In the genomic region with DNA sequence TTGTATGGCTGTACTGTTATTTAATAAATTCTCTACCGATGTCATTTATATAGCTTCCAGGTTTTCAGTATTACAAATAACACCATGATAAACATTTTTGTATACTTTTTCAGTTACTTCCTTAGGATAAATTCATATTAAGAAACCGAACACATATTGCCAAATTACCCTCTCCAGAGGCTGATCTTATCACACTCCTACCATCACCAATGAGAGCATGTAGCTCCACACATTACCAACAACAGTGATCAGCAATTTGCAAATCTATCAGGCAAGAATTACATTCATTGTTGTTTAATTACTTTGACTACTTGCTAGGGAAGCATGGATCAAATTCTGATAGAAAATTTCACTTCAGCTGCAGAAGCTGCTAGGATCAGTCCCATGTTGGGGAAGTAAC, we compare ENCODE assay signal across 27 cellular contexts. TPM values are rescaled to one million over a fixed set of nuclear protein-coding genes. Genes with fewer than 3 reads are reported as not detected.
DNase-seq lines count a peak whose midpoint lies in the region; ATAC-seq and TF ChIP-seq lines count a peak whose summit lies in the region.
"Had no signal": no experiment of that assay in that cellular context is flagged by ENCODE, and none has a peak within 500 bp of the region (broad histone marks: within the 10 kb centered on the region; RNA-seq: fewer than 3 reads in every experiment).

No MANE protein-coding gene starts in this region.

- peaks cover 62% of the 10 kb centered on the region for H3K4me1 Mint-ChIP-seq in activated CD4-positive, alpha-beta T cell treated with anti-CD3 and anti-CD28 coated beads, Interleukin-2, amount 10 ng/mL, durations not matched to agents 24 days and 14 days
- peaks cover 55% of the 10 kb centered on the region for H3K4me1 Mint-ChIP-seq in CD4-positive, alpha-beta T cell (ENCODE audit: low read depth)
- H3K4me1 Mint-ChIP-seq in activated CD4-positive, alpha-beta memory T cell treated with anti-CD3 and anti-CD28 coated beads for 36 hours (ENCODE audit: low read depth), result peaks cover 65% of the 10 kb centered on the region

- no peaks in the 10 kb centered on the region for H3K36me3 ChIP-seq in esophagus squamous epithelium
- H3K36me3 ChIP-seq in thyroid gland, result no peaks in the 10 kb centered on the region
- H3K36me3 ChIP-seq: brain microvascular endothelial cell, MG63, right atrium auricular region had no signal

- no peak for TF ChIP-seq CTCF in CD4-positive, alpha-beta T cell (IDR thresholded peaks at IDR 0.05)
- TF ChIP-seq CTCF in esophagus squamous epithelium (IDR thresholded peaks at IDR 0.05), result no peak
- TF ChIP-seq CTCF in thyroid gland (IDR thresholded peaks at IDR 0.05), result no peak

- TF ChIP-seq POLR2A in esophagus squamous epithelium (IDR thresholded peaks at IDR 0.05) (no peak), thyroid gland (IDR thresholded peaks at IDR 0.05) (no peak)

- POLR2A ChIA-PET in CD4-positive, alpha-beta T cell (lab: Charles Lee), result interaction anchor here (1.5 to 35.5 kb wide), 4 partner anchors 12 to 38 kb away, joined by 3 to 914 read pairs (median 11); a partner anchor contains a TSS
- POLR2A ChIA-PET in activated CD4-positive, alpha-beta memory T cell treated with anti-CD3 and anti-CD28 coated beads for 36 hours (lab: Charles Lee), result interaction anchor here (1.3 to 8.3 kb wide), 7 partner anchors 7 to 40 kb away, joined by 5 to 149 read pairs (median 27); a partner anchor contains a TSS
- POLR2A ChIA-PET in HEK293T (lab: Yijun Ruan, JAX), result no interaction called here

- intact Hi-C loops in activated CD4-positive, alpha-beta T cell treated with anti-CD3 and anti-CD28 coated beads, Interleukin-2, amount 10 ng/mL, durations not matched to agents 24 days and 14 days (cut with micrococcal nuclease), result no loop called here
- intact Hi-C loops in CD4-positive, alpha-beta T cell (cut with DNase I, micrococcal nuclease), result no loop called here
- intact Hi-C loops in activated CD4-positive, alpha-beta memory T cell treated with anti-CD3 and anti-CD28 coated beads for 36 hours (cut with micrococcal nuclease), result loop anchor here (10.0 kb wide), 1 partner anchor 818 kb away; a partner anchor contains a TSS
- intact Hi-C loops in esophagus squamous epithelium (cut with DNase I), result no loop called here
- intact Hi-C loops in thyroid gland (cut with DNase I), result no loop called here

- H3K4me3 ChIP-seq in esophagus squamous epithelium, result no peak overlapping the region
- no peak overlapping the region for H3K4me3 ChIP-seq in thyroid gland (replicated peaks in 1 of 3)
- H3K4me3 ChIP-seq: MG63, right atrium auricular region had no signal

- CTCF ChIA-PET in CD4-positive, alpha-beta T cell (lab: Charles Lee), result interaction anchor here (2.1 kb wide), 1 partner anchor 14 kb away, joined by 7 read pairs; no protein-coding TSS in a partner anchor
- CTCF ChIA-PET in activated CD4-positive, alpha-beta memory T cell treated with anti-CD3 and anti-CD28 coated beads for 36 hours (lab: Charles Lee), result interaction anchor here (1.1 to 3.8 kb wide), 3 partner anchors 14 to 42 kb away, joined by 3 to 22 read pairs (median 4); no protein-coding TSS in a partner anchor
- CTCF ChIA-PET in HEK293T (lab: Yijun Ruan, JAX), result no interaction called here

- no peaks in the 10 kb centered on the region for H3K27me3 Mint-ChIP-seq in activated CD4-positive, alpha-beta T cell treated with anti-CD3 and anti-CD28 coated beads, Interleukin-2, amount 10 ng/mL, durations not matched to agents 24 days and 14 days
- H3K27me3 Mint-ChIP-seq in CD4-positive, alpha-beta T cell, result no peaks in the 10 kb centered on the region
- H3K27me3 Mint-ChIP-seq in activated CD4-positive, alpha-beta memory T cell treated with anti-CD3 and anti-CD28 coated beads for 36 hours, result no peaks in the 10 kb centered on the region
- H3K27me3 Mint-ChIP-seq: type B pancreatic cell had no signal

- H3K27ac ChIP-seq in CD4-positive, alpha-beta T cell (ENCODE audit: low read depth, low read length), result no peak overlapping the region
- peak overlapping the region in 3 of 4 donors; percentile 24 to 65 (median 42) for H3K27ac ChIP-seq in esophagus squamous epithelium
- no peak overlapping the region for H3K27ac ChIP-seq in thyroid gland
- H3K27ac ChIP-seq: parathyroid adenoma, right atrium auricular region, RWPE1 had no signal

- H3K36me3 Mint-ChIP-seq in activated CD4-positive, alpha-beta T cell treated with anti-CD3 and anti-CD28 coated beads, Interleukin-2, amount 10 ng/mL, durations not matched to agents 24 days and 14 days (ENCODE audit: low read depth), result peaks cover 1% of the 10 kb centered on the region
- peaks cover 2% of the 10 kb centered on the region for H3K36me3 Mint-ChIP-seq in CD4-positive, alpha-beta T cell (ENCODE audit: low read depth)
- peaks cover 1% of the 10 kb centered on the region for H3K36me3 Mint-ChIP-seq in activated CD4-positive, alpha-beta memory T cell treated with anti-CD3 and anti-CD28 coated beads for 36 hours
- H3K36me3 Mint-ChIP-seq: CD8-positive, alpha-beta memory T cell; type B pancreatic cell had no signal

- H3K27me3 ChIP-seq in CD4-positive, alpha-beta T cell (ENCODE audit: control insufficient read depth, insufficient read depth, low read length), result no peaks in the 10 kb centered on the region
- H3K27me3 ChIP-seq in esophagus squamous epithelium (no peaks in the 10 kb centered on the region), thyroid gland (no peaks in the 10 kb centered on the region)
- H3K27me3 ChIP-seq: brain microvascular endothelial cell, MG63, right atrium auricular region had no signal

- no peak overlapping the region for H3K4me3 Mint-ChIP-seq in activated CD4-positive, alpha-beta T cell treated with anti-CD3 and anti-CD28 coated beads, Interleukin-2, amount 10 ng/mL, durations not matched to agents 24 days and 14 days
- no peak overlapping the region for H3K4me3 Mint-ChIP-seq in CD4-positive, alpha-beta T cell
- no peak overlapping the region for H3K4me3 Mint-ChIP-seq in activated CD4-positive, alpha-beta memory T cell treated with anti-CD3 and anti-CD28 coated beads for 36 hours
- H3K4me3 Mint-ChIP-seq: type B pancreatic cell had no signal

- no peak for DNase-seq in activated CD4-positive, alpha-beta T cell treated with anti-CD3 and anti-CD28 coated beads, Interleukin-2, amount 10 ng/mL, durations not matched to agents 24 days and 14 days
- DNase-seq in activated CD4-positive, alpha-beta T cell treated with anti-CD3 and anti-CD28 coated beads for 48 hours, result no peak
- no peak for DNase-seq in CD4-positive, alpha-beta T cell
- no peak for DNase-seq in activated CD4-positive, alpha-beta memory T cell treated with anti-CD3 and anti-CD28 coated beads for 36 hours
- no peak for DNase-seq in esophagus squamous epithelium (lab: John Stamatoyannopoulos, UW)
- no peak for DNase-seq in HEK293T (ENCODE audit: extremely low spot score)
- DNase-seq in thyroid gland, result no peak
- no peak for DNase-seq in SK-N-DZ (ENCODE audit: low spot score)
- DNase-seq: activated gamma-delta T cell; amniotic stem cell; brain microvascular endothelial cell; CD8-positive, alpha-beta memory T cell; DMS 273 treated with DMSO at 0.1 percent for 48 hours; effector CD4-positive, alpha-beta T cell; EL; GOT3; KBM-7; MG63; NCI-H1417 treated with DMSO at 0.1 percent for 48 hours; NCI-H2081 treated with DMSO at 0.1 percent for 48 hours; NCI-H345; NCI-H748 treated with DMSO at 0.1 percent for 48 hours; stimulated activated CD4-positive, alpha-beta T cell treated with anti-CD3 and anti-CD28 coated beads, Interleukin-2, amount 100 ng/mL, for 24 hours had no signal

- ATAC-seq in CD4-positive, alpha-beta T cell (ENCODE audit: poor library complexity), result no peak

- H3K4me1 ChIP-seq in esophagus squamous epithelium (peaks cover 4 to 52% (median 14%) of the 10 kb centered on the region in 3 donors), thyroid gland (peaks cover 0 to 25% of the 10 kb centered on the region in 2 donors)
- H3K4me1 ChIP-seq: parathyroid adenoma, right atrium auricular region had no signal

- H3K9me3 Mint-ChIP-seq in activated CD4-positive, alpha-beta T cell treated with anti-CD3 and anti-CD28 coated beads, Interleukin-2, amount 10 ng/mL, durations not matched to agents 24 days and 14 days, result no peaks in the 10 kb centered on the region
- H3K9me3 Mint-ChIP-seq in CD4-positive, alpha-beta T cell, result no peaks in the 10 kb centered on the region
- no peaks in the 10 kb centered on the region for H3K9me3 Mint-ChIP-seq in activated CD4-positive, alpha-beta memory T cell treated with anti-CD3 and anti-CD28 coated beads for 36 hours

- peak overlapping the region; percentile 97 for H3K27ac Mint-ChIP-seq in activated CD4-positive, alpha-beta T cell treated with anti-CD3 and anti-CD28 coated beads, Interleukin-2, amount 10 ng/mL, durations not matched to agents 24 days and 14 days
- H3K27ac Mint-ChIP-seq in CD4-positive, alpha-beta T cell, result peak overlapping the region; percentile 16
- H3K27ac Mint-ChIP-seq in activated CD4-positive, alpha-beta memory T cell treated with anti-CD3 and anti-CD28 coated beads for 36 hours, result peak overlapping the region; percentile 91
- H3K27ac Mint-ChIP-seq: type B pancreatic cell had no signal

- 56 to 68% methylated on average over 2 of the region's 2 CpGs for WGBS in esophagus squamous epithelium, 2 donors
- 86 to 89% methylated on average over 2 of the region's 2 CpGs for WGBS in thyroid gland, 2 donors

- no peaks in the 10 kb centered on the region for H3K9me3 ChIP-seq in CD4-positive, alpha-beta T cell (ENCODE audit: control insufficient read depth, low read length)
- no peaks in the 10 kb centered on the region for H3K9me3 ChIP-seq in esophagus squamous epithelium
- H3K9me3 ChIP-seq in thyroid gland, result no peaks in the 10 kb centered on the region
- H3K9me3 ChIP-seq: MG63, right atrium auricular region had no signal

TF ChIP-seq in HEK293T, 16 proteins besides CTCF, POLR2A, EP300 and RAD21 (continues in another document):
- TF ChIP-seq BHLHE40 (IDR thresholded peaks at IDR 0.05; ENCODE audit: borderline replicate concordance), result no peak
- TF ChIP-seq FOXA1 (IDR thresholded peaks at IDR 0.05), result no peak

RNA-seq across cellular contexts. Expression of a gene that starts 5.8 kb away (rescaled TPM):
- 357 and 360 TPM in 2 replicates for total RNA-seq in activated CD4-positive, alpha-beta T cell treated with anti-CD3 and anti-CD28 coated beads, Interleukin-2, amount 10 ng/mL, durations not matched to agents 24 days and 14 days
- 100 to 1,000 TPM; 230 to 231 TPM for total RNA-seq in CD4-positive, alpha-beta T cell
- total RNA-seq in activated CD4-positive, alpha-beta memory T cell treated with anti-CD3 and anti-CD28 coated beads for 36 hours, result 100 to 1,000 TPM; 535 to 552 TPM
- 100 to 1,000 TPM in 3 of 4 donors, 10 to 100 TPM in 1; 96.5 to 150 (median 110) TPM for total RNA-seq in esophagus squamous epithelium
- total RNA-seq in thyroid gland, result 100 to 1,000 TPM; 103 to 114 (median 108) TPM
- 230 and 256 TPM in 2 replicates for polyA plus RNA-seq in SK-N-DZ (2014; cell fraction: cytosol; rRNA removed)
- polyA plus RNA-seq in SK-N-DZ (2014; cell fraction: nucleus; rRNA removed), result 129 and 141 TPM in 2 replicates

RNA-seq across cellular contexts. Expression of a gene that starts 39.9 kb away (rescaled TPM):
- total RNA-seq in activated CD4-positive, alpha-beta T cell treated with anti-CD3 and anti-CD28 coated beads, Interleukin-2, amount 10 ng/mL, durations not matched to agents 24 days and 14 days, result 60.8 TPM in 2 replicates
- total RNA-seq in CD4-positive, alpha-beta T cell, result 100 to 1,000 TPM; 160 to 164 TPM
- total RNA-seq in activated CD4-positive, alpha-beta memory T cell treated with anti-CD3 and anti-CD28 coated beads for 36 hours, result 10 to 100 TPM; 77.8 to 83.9 TPM
- 10 to 100 TPM; 13.0 to 60.3 (median 23.4) TPM for total RNA-seq in esophagus squamous epithelium
- total RNA-seq in thyroid gland, result 100 to 1,000 TPM in 2 of 4 donors, 10 to 100 TPM in 2; 74.6 to 155 (median 109) TPM
- 3.0 and 3.4 TPM in 2 replicates for polyA plus RNA-seq in SK-N-DZ (2014; cell fraction: cytosol; rRNA removed)
- polyA plus RNA-seq in SK-N-DZ (2014; cell fraction: nucleus; rRNA removed), result 7.9 and 11.4 TPM in 2 replicates

Comparison
In these comparisons a context has a peak if more than half of its experiments do, and no peak if none do; other contexts are left out.
1. H3K27ac Mint-ChIP-seq: peak in every context shown above with its lines; median percentile 97 in activated CD4-positive, alpha-beta T cell treated with anti-CD3 and anti-CD28 coated beads, Interleukin-2, amount 10 ng/mL, durations not matched to agents 24 days and 14 days; 91 in activated CD4-positive, alpha-beta memory T cell treated with anti-CD3 and anti-CD28 coated beads for 36 hours; 16 in CD4-positive, alpha-beta T cell.
2. H3K27ac ChIP-seq: peak in esophagus squamous epithelium (3 of 4); none in CD4-positive, alpha-beta T cell (single experiment) and thyroid gland (0 of 3).